Comparison of ENCODE assay signal across 9 cellular contexts in genomic region chr7:89170628-89171027, GRCh38.
"Had no signal": no experiment of that assay in that cellular context is flagged by ENCODE, and none has a peak within 500 bp of the region (broad histone marks: within the 10 kb centered on the region; RNA-seq: fewer than 3 reads in every experiment).

No MANE protein-coding gene starts in this region.

- H3K4me3 Mint-ChIP-seq: HFFc6 had no signal

- H3K9ac ChIP-seq: GM23248 had no signal

- H3K27ac ChIP-seq: GM23248 had no signal

- H3K36me3 ChIP-seq: HAP-1 had no signal

- H3K27ac Mint-ChIP-seq: HFFc6 had no signal

- ATAC-seq: HCT116, K562 had no signal

- H3K9me3 ChIP-seq: HAP-1 had no signal

- H2AFZ ChIP-seq: GM23248 had no signal

- H3K4me3 ChIP-seq: GM23248, HAP-1, K562 had no signal

- DNase-seq: GM23248, GOT3, H7, HFFc6, IMR-90, KG1 had no signal

- H3K4me1 ChIP-seq: HAP-1 had no signal
